In genomic region chr13:27041341-27041740, GRCh38 we compare ENCODE assay signal across 23 cellular contexts.
A peak's percentile ranks its signal among the peaks of the same experiment; 100 is the strongest.
DNase-seq lines count a peak whose midpoint lies in the region; ATAC-seq, FAIRE-seq and TF ChIP-seq lines count a peak whose summit lies in the region.
"Had no signal": no experiment of that assay in that cellular context is flagged by ENCODE, and none has a peak within 500 bp of the region (broad histone marks: within the 10 kb centered on the region; RNA-seq: fewer than 3 reads in every experiment).

No MANE protein-coding gene starts in this region.

- no TSS peak for BruUV-seq in Caco-2 (replicated peaks; lab: Mats Ljungman, UMichigan)

- H3K79me2 ChIP-seq in astrocyte (ENCODE audit: insufficient read depth, low read length): no peaks in the 10 kb centered on the region

- POLR2A ChIA-PET in Caco-2 (lab: Charles Lee): no interaction called here

- no peaks in the 10 kb centered on the region for H3K27me3 Mint-ChIP-seq in Caco-2 (ENCODE audit: insufficient read depth, unreplicated experiment)
- H3K27me3 Mint-ChIP-seq in astrocyte (ENCODE audit: low read depth, unreplicated experiment): no peaks in the 10 kb centered on the region
- peaks cover 20% of the 10 kb centered on the region for H3K27me3 Mint-ChIP-seq in nephron progenitor cell (ENCODE audit: low read depth, poor library complexity)

- H3K36me3 ChIP-seq in Caco-2 (ENCODE audit: control insufficient read depth, insufficient read depth, low read length): no peaks in the 10 kb centered on the region
- H3K36me3 ChIP-seq in astrocyte (ENCODE audit: insufficient read depth, low read length): no peaks in the 10 kb centered on the region
- H3K36me3 ChIP-seq in stomach: no peaks in the 10 kb centered on the region
- H3K36me3 ChIP-seq: MG63 had no signal

- no peak overlapping the region for H3K4me2 ChIP-seq in astrocyte (ENCODE audit: low read length)
- H3K4me2 ChIP-seq: PC-9, SK-N-SH had no signal

- WGBS in stomach, 5 donors: 75 to 89% (median 87%) methylated on average over 6 of the region's 6 CpGs

- H3K4me3 Mint-ChIP-seq in Caco-2 (ENCODE audit: unreplicated experiment) (no peak overlapping the region), astrocyte (ENCODE audit: unreplicated experiment) (no peak overlapping the region), nephron progenitor cell (no peak overlapping the region)
- H3K4me3 Mint-ChIP-seq: CD8-positive, alpha-beta memory T cell had no signal

- H3K27ac Mint-ChIP-seq in Caco-2 (ENCODE audit: unreplicated experiment) (peak overlapping the region; percentile 24), astrocyte (ENCODE audit: unreplicated experiment) (peak overlapping the region; percentile 63), nephron progenitor cell (peak overlapping the region; percentile 9)

- H3K27me3 ChIP-seq in Caco-2 (replicated peaks; ENCODE audit: control insufficient read depth, insufficient read depth, low read length) (no peaks in the 10 kb centered on the region), astrocyte (ENCODE audit: insufficient read depth, low read length) (no peaks in the 10 kb centered on the region), stomach (no peaks in the 10 kb centered on the region)
- H3K27me3 ChIP-seq: MG63 had no signal

- TF ChIP-seq CTCF in Caco-2 (IDR thresholded peaks at IDR 0.05; ENCODE audit: insufficient read depth in 1 of 2, low read depth in 1 of 2, low read length in 1 of 2, severe bottlenecking in 1 of 2, unreplicated experiment in 1 of 2) (no peak), astrocyte (IDR thresholded peaks at IDR 0.05; ENCODE audit: insufficient read depth, low read depth, low read length) (no peak), nephron progenitor cell (IDR thresholded peaks at IDR 0.05) (no peak), stomach (IDR thresholded peaks at IDR 0.05) (no peak)

- no peak for FAIRE-seq in astrocyte (lab: Jason Lieb, UNC)
- FAIRE-seq: G401.6, GM12892, K562 had no signal

- no peaks in the 10 kb centered on the region for H3K9me3 ChIP-seq in Caco-2
- no peaks in the 10 kb centered on the region for H3K9me3 ChIP-seq in astrocyte (ENCODE audit: insufficient read depth, low read depth, low read length)
- H3K9me3 ChIP-seq in stomach: no peaks in the 10 kb centered on the region
- H3K9me3 ChIP-seq: MG63, SK-N-SH had no signal

- intact Hi-C loops in Caco-2 (cut with micrococcal nuclease; ENCODE audit: unreplicated experiment) (no loop called here), stomach (cut with DNase I; ENCODE audit: low total_unique reads) (no loop called here)

- H3K4me1 ChIP-seq in Caco-2: peaks cover 32% of the 10 kb centered on the region
- peaks cover 32% of the 10 kb centered on the region for H3K4me1 ChIP-seq in astrocyte (ENCODE audit: insufficient read depth, low read length)
- peaks cover 1 to 35% (median 18%) of the 10 kb centered on the region in 4 donors for H3K4me1 ChIP-seq in stomach

- H3K4me1 Mint-ChIP-seq in Caco-2 (ENCODE audit: low read depth, unreplicated experiment): peaks cover 26% of the 10 kb centered on the region
- peaks cover 37% of the 10 kb centered on the region for H3K4me1 Mint-ChIP-seq in astrocyte (ENCODE audit: low read depth, unreplicated experiment)
- H3K4me1 Mint-ChIP-seq in nephron progenitor cell: peaks cover 36% of the 10 kb centered on the region

- no peaks in the 10 kb centered on the region for H3K9me3 Mint-ChIP-seq in Caco-2 (ENCODE audit: unreplicated experiment)
- no peaks in the 10 kb centered on the region for H3K9me3 Mint-ChIP-seq in astrocyte (ENCODE audit: unreplicated experiment)
- H3K9me3 Mint-ChIP-seq in nephron progenitor cell: no peaks in the 10 kb centered on the region
- H3K9me3 Mint-ChIP-seq: CD8-positive, alpha-beta memory T cell had no signal

- CTCF ChIA-PET in Caco-2 (lab: Charles Lee): no interaction called here

- ATAC-seq in GM19455 (IDR thresholded peaks at IDR 0.05; ENCODE audit: unreplicated experiment): no peak
- ATAC-seq: K562 had no signal

- H3K27ac ChIP-seq in astrocyte (ENCODE audit: low read depth, low read length) (no peak overlapping the region), stomach (peak overlapping the region in 3 of 5 donors; percentile 60 to 83 (median 79))
- H3K27ac ChIP-seq: PC-9, RWPE1 had no signal

- no peak for TF ChIP-seq POLR2A in stomach (IDR thresholded peaks at IDR 0.05)

- no peak overlapping the region for H2AFZ ChIP-seq in astrocyte (ENCODE audit: low read depth, low read length)
- H2AFZ ChIP-seq: PC-9 had no signal

- H3K36me3 Mint-ChIP-seq in Caco-2 (ENCODE audit: insufficient read depth, unreplicated experiment) (peaks cover 3% of the 10 kb centered on the region), astrocyte (ENCODE audit: low read depth, unreplicated experiment) (peaks cover 2% of the 10 kb centered on the region), nephron progenitor cell (ENCODE audit: low read depth) (no peaks in the 10 kb centered on the region)
- H3K36me3 Mint-ChIP-seq: CD8-positive, alpha-beta memory T cell had no signal

- H4K20me1 ChIP-seq in astrocyte (ENCODE audit: insufficient read depth, low read length): no peaks in the 10 kb centered on the region

- H3K9ac ChIP-seq in astrocyte (ENCODE audit: low read length): no peak overlapping the region
- H3K9ac ChIP-seq: SK-N-SH had no signal

- DNase-seq in Caco-2 (no peak), astrocyte (ENCODE audit: low read depth) (no peak), nephron progenitor cell (no peak), stomach (no peak), SK-N-DZ (ENCODE audit: low spot score) (no peak)
- no peak for DNase-seq in activated T-cell treated with anti-CD3 and anti-CD28 coated beads, Interleukin-2, amount 50 U/mL, for 1 hour
- DNase-seq: C1 segment of cervical spinal cord; CD8-positive, alpha-beta memory T cell; MG63; NCI-H1092; NCI-H1436; NCI-H2029; NCI-H226; NCI-H510A treated with DMSO at 0.1 percent for 48 hours; NCI-H748 treated with DMSO at 0.1 percent for 48 hours; PC-9; SHP77 treated with DMSO at 0.1 percent for 48 hours; SK-N-SH had no signal

- H3K4me3 ChIP-seq in Caco-2 (ENCODE audit: low read depth, low read length) (no peak overlapping the region), astrocyte (ENCODE audit: insufficient read depth, low read depth, low read length) (no peak overlapping the region), stomach (no peak overlapping the region)
- H3K4me3 ChIP-seq: K562, MG63, PC-9 had no signal

- TF ChIP-seq EP300 in stomach (IDR thresholded peaks at IDR 0.05): no peak

Comparison
In these comparisons a context has a peak if more than half of its experiments do, and no peak if none do; other contexts are left out.
1. H3K27ac Mint-ChIP-seq: peak in every context shown above with its lines; median percentile 63 in astrocyte; 24 in Caco-2; 9 in nephron progenitor cell.